ENCODE assay signal across 27 cellular contexts in genomic region chr18:36399055-36399454, GRCh38.
"Had no signal": no experiment of that assay in that cellular context is flagged by ENCODE, and none has a peak within 500 bp of the region (broad histone marks: within the 10 kb centered on the region; RNA-seq: fewer than 3 reads in every experiment).

No MANE protein-coding gene starts in this region.

- H3K27ac ChIP-seq: KMS-11 had no signal

- H3K4me1 Mint-ChIP-seq: activated CD8-positive, alpha-beta memory T cell treated with anti-CD3 and anti-CD28 coated beads, Interleukin-2, amount 10 ng/mL, durations not matched to agents 7 days and 5 days; activated naive CD8-positive, alpha-beta T cell treated with anti-CD3 and anti-CD28 coated beads, Interleukin-2, amount 50 U/mL, for 24 hours; brain; T-helper 17 cell had no signal

- DNase-seq: activated CD4-positive, alpha-beta T cell treated with anti-CD3 and anti-CD28 coated beads for 48 hours; activated CD4-positive, alpha-beta T cell treated with anti-CD3 and anti-CD28 coated beads, Interleukin-2, amount 50 U/mL, for 4 hours; activated CD4-positive, CD25-positive, alpha-beta regulatory T cell treated with anti-CD3 and anti-CD28 coated beads, Interleukin-2, amount 50 U/mL, for 72 hours; activated CD8-positive, alpha-beta memory T cell treated with anti-CD3 and anti-CD28 coated beads, Interleukin-2, amount 10 ng/mL, durations not matched to agents 7 days and 5 days; activated effector memory CD4-positive, alpha-beta T cell treated with anti-CD3 and anti-CD28 coated beads, Interleukin-2, amount 50 U/mL, for 16 hours; activated naive CD4-positive, alpha-beta T cell treated with Interleukin-2 at 50 U/mL for 16 hours; activated naive CD8-positive, alpha-beta T cell treated with anti-CD3 and anti-CD28 coated beads, Interleukin-2, amount 50 U/mL, for 24 hours; activated T-cell treated with anti-CD3 and anti-CD28 coated beads, Interleukin-2, amount 50 U/mL, for 24 hours; amniotic stem cell; caudate nucleus; MG63; MV-4-11; NCI-H1092 treated with DMSO at 0.1 percent for 48 hours; NCI-H1417 treated with DMSO at 0.1 percent for 48 hours; NCI-H1694; NCI-H2029 treated with DMSO at 0.1 percent for 48 hours; NCI-H526; NCI-H82; SIG-M5; T-helper 17 cell; T-helper 9 cell had no signal

- H3K36me3 Mint-ChIP-seq: activated CD8-positive, alpha-beta memory T cell treated with anti-CD3 and anti-CD28 coated beads, Interleukin-2, amount 10 ng/mL, durations not matched to agents 7 days and 5 days; activated naive CD4-positive, alpha-beta T cell treated with anti-CD3 and anti-CD28 coated beads, Interleukin-2, amount 50 U/mL, for 72 hours had no signal

- H3K9me3 ChIP-seq: MG63 had no signal

- H3K4me3 Mint-ChIP-seq: activated CD8-positive, alpha-beta memory T cell treated with anti-CD3 and anti-CD28 coated beads, Interleukin-2, amount 10 ng/mL, durations not matched to agents 7 days and 5 days; activated naive CD8-positive, alpha-beta T cell treated with anti-CD3 and anti-CD28 coated beads, Interleukin-2, amount 50 U/mL, for 24 hours; activated T-cell treated with anti-CD3 and anti-CD28 coated beads, Interleukin-2, amount 50 U/mL, for 24 hours; activated T-helper 1 cell treated with anti-CD3 and anti-CD28 coated beads, Interleukin-12 subunit alpha, Interleukin-12 subunit beta, Interleukin-2, Interleukin-4 antibody, amounts not matched to agents 30 ng/mL and 10 ng/mL and 1 ng/mL, durations not matched to agents 14 hours and 24 hours and 36 hours; brain; T-helper 17 cell; WTC11 had no signal

- H3K27me3 Mint-ChIP-seq: activated CD8-positive, alpha-beta memory T cell treated with anti-CD3 and anti-CD28 coated beads, Interleukin-2, amount 10 ng/mL, durations not matched to agents 7 days and 5 days; brain had no signal

- H3K4me2 ChIP-seq: KMS-11 had no signal

- H3K4me3 ChIP-seq: MG63 had no signal

- H3K9ac ChIP-seq: KMS-11 had no signal

- H3K27ac Mint-ChIP-seq: activated CD8-positive, alpha-beta memory T cell treated with anti-CD3 and anti-CD28 coated beads, Interleukin-2, amount 10 ng/mL, durations not matched to agents 7 days and 5 days; activated naive CD4-positive, alpha-beta T cell treated with anti-CD3 and anti-CD28 coated beads, Interleukin-2, amount 50 U/mL, for 72 hours; activated naive CD8-positive, alpha-beta T cell treated with anti-CD3 and anti-CD28 coated beads, Interleukin-2, amount 50 U/mL, for 24 hours; activated T-cell treated with anti-CD3 and anti-CD28 coated beads, Interleukin-2, amount 50 U/mL, for 24 hours; activated T-helper 1 cell treated with anti-CD3 and anti-CD28 coated beads, Interleukin-12 subunit alpha, Interleukin-12 subunit beta, Interleukin-2, Interleukin-4 antibody, amounts not matched to agents 30 ng/mL and 10 ng/mL and 1 ng/mL, durations not matched to agents 14 hours and 24 hours and 36 hours; T-helper 17 cell; WTC11 had no signal

- H3K36me3 ChIP-seq: MG63 had no signal

- H3K9me3 Mint-ChIP-seq: activated naive CD8-positive, alpha-beta T cell treated with anti-CD3 and anti-CD28 coated beads, Interleukin-2, amount 50 U/mL, for 24 hours; activated T-cell treated with anti-CD3 and anti-CD28 coated beads, Interleukin-2, amount 50 U/mL, for 24 hours had no signal

- ATAC-seq: activated CD8-positive, alpha-beta memory T cell treated with anti-CD3 and anti-CD28 coated beads, Interleukin-2, amount 10 ng/mL, durations not matched to agents 7 days and 5 days; activated naive CD4-positive, alpha-beta T cell treated with anti-CD3 and anti-CD28 coated beads, Interleukin-2, amount 50 U/mL, for 72 hours; activated naive CD8-positive, alpha-beta T cell treated with anti-CD3 and anti-CD28 coated beads, Interleukin-2, amount 50 U/mL, for 24 hours; Panc1; T-helper 17 cell; WTC11 had no signal
